1 cellular context compared by ENCODE assay signal in the genomic region with DNA sequence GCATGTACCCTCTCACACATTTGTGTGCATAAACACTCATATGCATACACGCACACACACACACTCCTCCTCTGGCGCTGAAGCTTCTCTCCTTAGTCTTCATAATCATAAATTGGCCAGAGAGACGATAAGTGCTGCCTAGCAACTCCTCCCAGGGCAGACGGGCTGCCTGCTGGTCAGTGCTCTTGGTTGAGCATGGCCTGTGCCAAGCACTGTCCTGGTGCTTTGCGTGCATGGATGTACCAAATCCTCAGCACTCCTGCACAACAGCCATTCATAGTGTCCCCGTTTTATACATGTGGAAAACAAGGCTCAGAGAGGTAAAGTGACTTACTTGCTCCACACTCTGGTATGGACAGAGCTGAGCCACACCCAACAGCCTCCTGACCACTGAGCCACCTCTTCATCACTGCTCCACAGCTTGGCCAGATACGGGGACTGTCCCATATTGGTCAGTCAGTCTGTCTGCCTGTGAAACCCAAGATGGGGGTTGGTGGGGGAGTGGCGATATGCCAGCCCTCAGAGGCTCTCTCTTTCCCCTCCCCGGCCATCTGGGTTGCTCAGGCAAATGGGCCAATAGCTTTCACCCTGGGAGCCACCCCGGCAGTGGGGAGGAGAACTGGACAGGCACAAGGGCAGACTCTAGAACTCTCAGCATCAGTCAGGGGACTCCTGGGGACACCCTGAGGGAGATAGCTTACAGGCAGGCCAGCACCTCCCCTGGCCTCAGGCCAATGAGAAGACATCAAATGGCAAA.
TF ChIP-seq lines count a peak whose summit lies in the region.

No MANE protein-coding gene starts in this region.

TF ChIP-seq in H1, 55 proteins besides CTCF, POLR2A, EP300 and RAD21 (continued from another document):
- TF ChIP-seq, protein P1, sequence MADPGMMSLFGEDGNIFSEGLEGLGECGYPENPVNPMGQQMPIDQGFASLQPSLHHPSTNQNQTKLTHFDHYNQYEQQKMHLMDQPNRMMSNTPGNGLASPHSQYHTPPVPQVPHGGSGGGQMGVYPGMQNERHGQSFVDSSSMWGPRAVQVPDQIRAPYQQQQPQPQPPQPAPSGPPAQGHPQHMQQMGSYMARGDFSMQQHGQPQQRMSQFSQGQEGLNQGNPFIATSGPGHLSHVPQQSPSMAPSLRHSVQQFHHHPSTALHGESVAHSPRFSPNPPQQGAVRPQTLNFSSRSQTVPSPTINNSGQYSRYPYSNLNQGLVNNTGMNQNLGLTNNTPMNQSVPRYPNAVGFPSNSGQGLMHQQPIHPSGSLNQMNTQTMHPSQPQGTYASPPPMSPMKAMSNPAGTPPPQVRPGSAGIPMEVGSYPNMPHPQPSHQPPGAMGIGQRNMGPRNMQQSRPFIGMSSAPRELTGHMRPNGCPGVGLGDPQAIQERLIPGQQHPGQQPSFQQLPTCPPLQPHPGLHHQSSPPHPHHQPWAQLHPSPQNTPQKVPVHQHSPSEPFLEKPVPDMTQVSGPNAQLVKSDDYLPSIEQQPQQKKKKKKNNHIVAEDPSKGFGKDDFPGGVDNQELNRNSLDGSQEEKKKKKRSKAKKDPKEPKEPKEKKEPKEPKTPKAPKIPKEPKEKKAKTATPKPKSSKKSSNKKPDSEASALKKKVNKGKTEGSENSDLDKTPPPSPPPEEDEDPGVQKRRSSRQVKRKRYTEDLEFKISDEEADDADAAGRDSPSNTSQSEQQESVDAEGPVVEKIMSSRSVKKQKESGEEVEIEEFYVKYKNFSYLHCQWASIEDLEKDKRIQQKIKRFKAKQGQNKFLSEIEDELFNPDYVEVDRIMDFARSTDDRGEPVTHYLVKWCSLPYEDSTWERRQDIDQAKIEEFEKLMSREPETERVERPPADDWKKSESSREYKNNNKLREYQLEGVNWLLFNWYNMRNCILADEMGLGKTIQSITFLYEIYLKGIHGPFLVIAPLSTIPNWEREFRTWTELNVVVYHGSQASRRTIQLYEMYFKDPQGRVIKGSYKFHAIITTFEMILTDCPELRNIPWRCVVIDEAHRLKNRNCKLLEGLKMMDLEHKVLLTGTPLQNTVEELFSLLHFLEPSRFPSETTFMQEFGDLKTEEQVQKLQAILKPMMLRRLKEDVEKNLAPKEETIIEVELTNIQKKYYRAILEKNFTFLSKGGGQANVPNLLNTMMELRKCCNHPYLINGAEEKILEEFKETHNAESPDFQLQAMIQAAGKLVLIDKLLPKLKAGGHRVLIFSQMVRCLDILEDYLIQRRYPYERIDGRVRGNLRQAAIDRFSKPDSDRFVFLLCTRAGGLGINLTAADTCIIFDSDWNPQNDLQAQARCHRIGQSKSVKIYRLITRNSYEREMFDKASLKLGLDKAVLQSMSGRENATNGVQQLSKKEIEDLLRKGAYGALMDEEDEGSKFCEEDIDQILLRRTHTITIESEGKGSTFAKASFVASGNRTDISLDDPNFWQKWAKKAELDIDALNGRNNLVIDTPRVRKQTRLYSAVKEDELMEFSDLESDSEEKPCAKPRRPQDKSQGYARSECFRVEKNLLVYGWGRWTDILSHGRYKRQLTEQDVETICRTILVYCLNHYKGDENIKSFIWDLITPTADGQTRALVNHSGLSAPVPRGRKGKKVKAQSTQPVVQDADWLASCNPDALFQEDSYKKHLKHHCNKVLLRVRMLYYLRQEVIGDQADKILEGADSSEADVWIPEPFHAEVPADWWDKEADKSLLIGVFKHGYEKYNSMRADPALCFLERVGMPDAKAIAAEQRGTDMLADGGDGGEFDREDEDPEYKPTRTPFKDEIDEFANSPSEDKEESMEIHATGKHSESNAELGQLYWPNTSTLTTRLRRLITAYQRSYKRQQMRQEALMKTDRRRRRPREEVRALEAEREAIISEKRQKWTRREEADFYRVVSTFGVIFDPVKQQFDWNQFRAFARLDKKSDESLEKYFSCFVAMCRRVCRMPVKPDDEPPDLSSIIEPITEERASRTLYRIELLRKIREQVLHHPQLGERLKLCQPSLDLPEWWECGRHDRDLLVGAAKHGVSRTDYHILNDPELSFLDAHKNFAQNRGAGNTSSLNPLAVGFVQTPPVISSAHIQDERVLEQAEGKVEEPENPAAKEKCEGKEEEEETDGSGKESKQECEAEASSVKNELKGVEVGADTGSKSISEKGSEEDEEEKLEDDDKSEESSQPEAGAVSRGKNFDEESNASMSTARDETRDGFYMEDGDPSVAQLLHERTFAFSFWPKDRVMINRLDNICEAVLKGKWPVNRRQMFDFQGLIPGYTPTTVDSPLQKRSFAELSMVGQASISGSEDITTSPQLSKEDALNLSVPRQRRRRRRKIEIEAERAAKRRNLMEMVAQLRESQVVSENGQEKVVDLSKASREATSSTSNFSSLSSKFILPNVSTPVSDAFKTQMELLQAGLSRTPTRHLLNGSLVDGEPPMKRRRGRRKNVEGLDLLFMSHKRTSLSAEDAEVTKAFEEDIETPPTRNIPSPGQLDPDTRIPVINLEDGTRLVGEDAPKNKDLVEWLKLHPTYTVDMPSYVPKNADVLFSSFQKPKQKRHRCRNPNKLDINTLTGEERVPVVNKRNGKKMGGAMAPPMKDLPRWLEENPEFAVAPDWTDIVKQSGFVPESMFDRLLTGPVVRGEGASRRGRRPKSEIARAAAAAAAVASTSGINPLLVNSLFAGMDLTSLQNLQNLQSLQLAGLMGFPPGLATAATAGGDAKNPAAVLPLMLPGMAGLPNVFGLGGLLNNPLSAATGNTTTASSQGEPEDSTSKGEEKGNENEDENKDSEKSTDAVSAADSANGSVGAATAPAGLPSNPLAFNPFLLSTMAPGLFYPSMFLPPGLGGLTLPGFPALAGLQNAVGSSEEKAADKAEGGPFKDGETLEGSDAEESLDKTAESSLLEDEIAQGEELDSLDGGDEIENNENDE (IDR thresholded peaks at IDR 0.05; ENCODE audit: insufficient replicate concordance, low read length): no peak
- TF ChIP-seq CTBP2 (IDR thresholded peaks at IDR 0.05; ENCODE audit: borderline replicate concordance, insufficient read depth, insufficient read length, low read length) (no peak), SIRT6 (IDR thresholded peaks at IDR 0.05; ENCODE audit: low read length) (no peak), SUZ12 (IDR thresholded peaks at IDR 0.05; ENCODE audit: low read length) (no peak), CREB1 (IDR thresholded peaks at IDR 0.05) (no peak), EGR1 (IDR thresholded peaks at IDR 0.05; ENCODE audit: borderline replicate concordance, low read depth, low read length) (no peak), SIN3A (conservative IDR thresholded peaks at IDR 0.05 in 1 of 2, IDR thresholded peaks at IDR 0.05 in 1 of 2; ENCODE audit: low read depth in 1 of 2, low read length in 2 of 2) (no peak), SP1 (IDR thresholded peaks at IDR 0.05; ENCODE audit: low read depth, low read length) (no peak), KDM4A (IDR thresholded peaks at IDR 0.05; ENCODE audit: low read depth, low read length, severe bottlenecking) (no peak), GABPA (IDR thresholded peaks at IDR 0.05; ENCODE audit: borderline replicate concordance, insufficient read depth, low read length) (no peak), BACH1 (IDR thresholded peaks at IDR 0.05; ENCODE audit: low read length) (no peak)
